In genomic region chr12:53965251-53966069, GRCh38 we compare ENCODE assay signal across 15 cellular contexts. TPM values are rescaled to one million over a fixed set of nuclear protein-coding genes. Genes with fewer than 3 reads are reported as not detected.
A peak's percentile ranks its signal among the peaks of the same experiment; 100 is the strongest.
DNase-seq lines count a peak whose midpoint lies in the region; ATAC-seq and TF ChIP-seq lines count a peak whose summit lies in the region.
"Had no signal": no experiment of that assay in that cellular context is flagged by ENCODE, and none has a peak within 500 bp of the region (broad histone marks: within the 10 kb centered on the region; RNA-seq: fewer than 3 reads in every experiment).

No MANE protein-coding gene starts in this region.

- peaks cover 24% of the 10 kb centered on the region for H3K4me1 ChIP-seq in A673 (ENCODE audit: insufficient read depth, low read length, poor library complexity, severe bottlenecking)
- peaks cover 0 to 20% of the 10 kb centered on the region in 2 donors for H3K4me1 ChIP-seq in right atrium auricular region
- H3K4me1 ChIP-seq: upper lobe of right lung had no signal

- peaks cover 5% of the 10 kb centered on the region for H3K36me3 Mint-ChIP-seq in activated naive CD8-positive, alpha-beta T cell treated with anti-CD3 and anti-CD28 coated beads for 36 hours
- H3K36me3 Mint-ChIP-seq in natural killer cell, result peaks cover 8% of the 10 kb centered on the region

- ATAC-seq in natural killer cell (no peak), GM21825 (IDR thresholded peaks at IDR 0.05; ENCODE audit: unreplicated experiment) (no peak)
- ATAC-seq: upper lobe of right lung had no signal

- H3K27me3 ChIP-seq in A673 (replicated peaks; ENCODE audit: insufficient read depth, low read depth, low read length, poor library complexity) (no peaks in the 10 kb centered on the region), right atrium auricular region (peaks cover 73 to 88% of the 10 kb centered on the region in 2 donors)

- H3K4me1 Mint-ChIP-seq in activated naive CD8-positive, alpha-beta T cell treated with anti-CD3 and anti-CD28 coated beads for 36 hours, result peaks cover 22% of the 10 kb centered on the region
- peaks cover 32 to 35% of the 10 kb centered on the region in 2 donors for H3K4me1 Mint-ChIP-seq in natural killer cell

- H3K27ac Mint-ChIP-seq in activated naive CD8-positive, alpha-beta T cell treated with anti-CD3 and anti-CD28 coated beads for 36 hours, result no peak overlapping the region
- no peak overlapping the region for H3K27ac Mint-ChIP-seq in natural killer cell
- H3K27ac Mint-ChIP-seq: progenitor cell of endocrine pancreas had no signal

- peaks cover 93% of the 10 kb centered on the region for H3K27me3 Mint-ChIP-seq in activated naive CD8-positive, alpha-beta T cell treated with anti-CD3 and anti-CD28 coated beads for 36 hours
- H3K27me3 Mint-ChIP-seq in natural killer cell (ENCODE audit: low read depth in 2 of 2), result peaks cover 73 to 94% of the 10 kb centered on the region in 2 donors

- TF ChIP-seq CTCF in A673 (conservative IDR thresholded peaks at IDR 0.05; ENCODE audit: low read depth, low read length), result no peak
- no peak for TF ChIP-seq CTCF in natural killer cell (IDR thresholded peaks at IDR 0.05)
- no peak for TF ChIP-seq CTCF in right atrium auricular region (IDR thresholded peaks at IDR 0.05)

- intact Hi-C loops in A673 (cut with micrococcal nuclease; ENCODE audit: unreplicated experiment) (no loop called here), natural killer cell (cut with micrococcal nuclease) (no loop called here)

- no TSS peak for BruUV-seq in A673 (replicated peaks; lab: Mats Ljungman, UMichigan)

- no peaks in the 10 kb centered on the region for H3K9me3 ChIP-seq in A673 (ENCODE audit: low read depth, low read length, poor library complexity, severe bottlenecking)
- no peaks in the 10 kb centered on the region for H3K9me3 ChIP-seq in right atrium auricular region
- H3K9me3 ChIP-seq: upper lobe of right lung had no signal

- POLR2A ChIA-PET in A673 (lab: Charles Lee; ENCODE audit: low non-redundant PET), result interaction anchor here (0.5 kb wide), 1 partner anchor 258 kb away, joined by 8 read pairs; no protein-coding TSS in a partner anchor

- H3K9me3 Mint-ChIP-seq in activated naive CD8-positive, alpha-beta T cell treated with anti-CD3 and anti-CD28 coated beads for 36 hours, result no peaks in the 10 kb centered on the region
- H3K9me3 Mint-ChIP-seq in natural killer cell, result no peaks in the 10 kb centered on the region

- peak overlapping the region; percentile 12 for H3K4me3 Mint-ChIP-seq in activated naive CD8-positive, alpha-beta T cell treated with anti-CD3 and anti-CD28 coated beads for 36 hours
- peak overlapping the region; percentile 4 for H3K4me3 Mint-ChIP-seq in natural killer cell

- peak overlapping the region; percentile 44 for H3K4me3 ChIP-seq in A673 (ENCODE audit: low read depth, low read length, poor library complexity, severe bottlenecking)
- no peak overlapping the region for H3K4me3 ChIP-seq in right atrium auricular region
- H3K4me3 ChIP-seq: cardiac muscle cell, upper lobe of right lung had no signal

- DNase-seq in A673 (ENCODE audit: low spot score) (no peak), ELF-1 (ENCODE audit: low read depth, low spot score) (peak; percentile 30), natural killer cell (no peak), right atrium auricular region (ENCODE audit: low spot score) (no peak), DMS 273 (lab: John Stamatoyannopoulos, UW; ENCODE audit: unreplicated experiment) (no peak), SHP77 treated with DMSO at 0.1 percent for 48 hours (lab: John Stamatoyannopoulos, UW) (no peak)
- no peak for DNase-seq in activated naive CD8-positive, alpha-beta T cell treated with anti-CD3 and anti-CD28 coated beads for 36 hours
- DNase-seq: COR-L47, NCI-H2171, upper lobe of right lung had no signal

- H3K27ac ChIP-seq in A673 (ENCODE audit: low read depth, low read length, poor library complexity, severe bottlenecking), result peak overlapping the region; percentile 40
- no peak overlapping the region for H3K27ac ChIP-seq in right atrium auricular region
- H3K27ac ChIP-seq: cardiac muscle cell, KMS-11, upper lobe of right lung had no signal

- CTCF ChIA-PET in A673 (lab: Charles Lee), result interaction anchor here (0.5 to 0.7 kb wide), 3 partner anchors 15 to 371 kb away, joined by 3 to 6 read pairs (median 5); no protein-coding TSS in a partner anchor

- H3K36me3 ChIP-seq in A673 (ENCODE audit: insufficient read depth, low read length, poor library complexity, severe bottlenecking) (no peaks in the 10 kb centered on the region), right atrium auricular region (no peaks in the 10 kb centered on the region)
- H3K36me3 ChIP-seq: cardiac muscle cell, upper lobe of right lung had no signal

RNA-seq across cellular contexts. Expression of gene HOXC11, which starts 7.5 kb away (rescaled TPM):
- total RNA-seq in A673 (2021) (5.7 and 7.0 TPM in 2 replicates), natural killer cell (not detected), right atrium auricular region (not detected)
- not detected for total RNA-seq in activated naive CD8-positive, alpha-beta T cell treated with anti-CD3 and anti-CD28 coated beads for 36 hours
- total RNA-seq: cardiac muscle cell, progenitor cell of endocrine pancreas, upper lobe of right lung had no signal

RNA-seq across cellular contexts. Expression of gene HOTAIR, which starts 9.3 kb away (rescaled TPM):
- total RNA-seq in A673 (2021) (5.4 and 5.5 TPM in 2 replicates), natural killer cell (not detected), right atrium auricular region (not detected)
- not detected for total RNA-seq in activated naive CD8-positive, alpha-beta T cell treated with anti-CD3 and anti-CD28 coated beads for 36 hours
- total RNA-seq: cardiac muscle cell, progenitor cell of endocrine pancreas, SK-MEL-5, upper lobe of right lung had no signal

RNA-seq across cellular contexts. Expression of gene HOXC12, which starts 10.8 kb away (rescaled TPM):
- 4.6 and 6.1 TPM in 2 replicates for total RNA-seq in A673 (2021)
- total RNA-seq in activated naive CD8-positive, alpha-beta T cell treated with anti-CD3 and anti-CD28 coated beads for 36 hours, result not detected
- not detected for total RNA-seq in natural killer cell
- total RNA-seq in right atrium auricular region, result not detected
- total RNA-seq: cardiac muscle cell, progenitor cell of endocrine pancreas, SK-MEL-5, upper lobe of right lung had no signal

RNA-seq across cellular contexts. Expression of gene HOXC10, which starts 19.5 kb away (rescaled TPM):
- total RNA-seq in A673 (2021) (27.8 and 30.4 TPM in 2 replicates), natural killer cell (not detected), right atrium auricular region (not detected)
- total RNA-seq in activated naive CD8-positive, alpha-beta T cell treated with anti-CD3 and anti-CD28 coated beads for 36 hours, result not detected
- total RNA-seq: cardiac muscle cell, progenitor cell of endocrine pancreas, upper lobe of right lung had no signal

RNA-seq across cellular contexts. Expression of gene HOXC13, which starts 26.8 kb away (rescaled TPM):
- total RNA-seq in A673 (2021) (10.1 and 10.7 TPM in 2 replicates), natural killer cell (not detected), right atrium auricular region (not detected)
- total RNA-seq in activated naive CD8-positive, alpha-beta T cell treated with anti-CD3 and anti-CD28 coated beads for 36 hours, result not detected
- total RNA-seq: cardiac muscle cell, progenitor cell of endocrine pancreas, upper lobe of right lung had no signal
